ENCODE assay signal across 20 cellular contexts in genomic region chr3:168495251-168495650, GRCh38.
"Had no signal": no experiment of that assay in that cellular context is flagged by ENCODE, and none has a peak within 500 bp of the region (broad histone marks: within the 10 kb centered on the region; RNA-seq: fewer than 3 reads in every experiment).

No MANE protein-coding gene starts in this region.

- H3K4me1 ChIP-seq: heart left ventricle, parathyroid adenoma, prostate gland, right lobe of liver, spleen, upper lobe of left lung, uterus had no signal

- H3K9me3 ChIP-seq: heart left ventricle, prostate gland, right lobe of liver, spleen, tibial artery, upper lobe of left lung, uterus had no signal

- H3K27ac ChIP-seq: heart left ventricle, parathyroid adenoma, prostate gland, right lobe of liver, spleen, tibial artery, upper lobe of left lung, uterus had no signal

- H3K79me2 ChIP-seq: parathyroid adenoma had no signal

- H3K4me3 ChIP-seq: heart left ventricle, prostate gland, right lobe of liver, spleen, tibial artery, upper lobe of left lung, uterus had no signal

- H3K9ac ChIP-seq: parathyroid adenoma had no signal

- H3K27me3 ChIP-seq: heart left ventricle, right lobe of liver, spleen, tibial artery, upper lobe of left lung, uterus had no signal

- H3K36me3 ChIP-seq: heart left ventricle, prostate gland, right lobe of liver, spleen, tibial artery, upper lobe of left lung, uterus had no signal

- ATAC-seq: heart left ventricle; naive thymus-derived CD4-positive, alpha-beta T cell; right lobe of liver; stimulated activated memory B cell treated with anti-CD40 and anti-IgM and Interleukin-4, amounts not matched to agents 10 μg/mL and 1 μg/mL and 100 μg/mL, for 72 hours had no signal

- DNase-seq: erythroblast; foreskin melanocyte; heart left ventricle; hippocampal formation; kidney glomerular epithelial cell; mammary epithelial cell; naive thymus-derived CD4-positive, alpha-beta T cell; nephron progenitor cell; retina; right lobe of liver; spleen; stimulated activated CD4-positive, alpha-beta T cell treated with anti-CD3 and anti-CD28 coated beads, Interleukin-15, amount 100 ng/mL, for 24 hours; stimulated activated CD4-positive, alpha-beta T cell treated with anti-CD3 and anti-CD28 coated beads, Interleukin-1b, Interleukin-23, amount 100 ng/mL, for 48 hours; stimulated activated CD4-positive, alpha-beta T cell treated with anti-CD3 and anti-CD28 coated beads, Interleukin-4, amount 100 ng/mL, for 24 hours; tibial artery; upper lobe of left lung; uterus had no signal

- H2AFZ ChIP-seq: parathyroid adenoma had no signal
